In the genomic region with DNA sequence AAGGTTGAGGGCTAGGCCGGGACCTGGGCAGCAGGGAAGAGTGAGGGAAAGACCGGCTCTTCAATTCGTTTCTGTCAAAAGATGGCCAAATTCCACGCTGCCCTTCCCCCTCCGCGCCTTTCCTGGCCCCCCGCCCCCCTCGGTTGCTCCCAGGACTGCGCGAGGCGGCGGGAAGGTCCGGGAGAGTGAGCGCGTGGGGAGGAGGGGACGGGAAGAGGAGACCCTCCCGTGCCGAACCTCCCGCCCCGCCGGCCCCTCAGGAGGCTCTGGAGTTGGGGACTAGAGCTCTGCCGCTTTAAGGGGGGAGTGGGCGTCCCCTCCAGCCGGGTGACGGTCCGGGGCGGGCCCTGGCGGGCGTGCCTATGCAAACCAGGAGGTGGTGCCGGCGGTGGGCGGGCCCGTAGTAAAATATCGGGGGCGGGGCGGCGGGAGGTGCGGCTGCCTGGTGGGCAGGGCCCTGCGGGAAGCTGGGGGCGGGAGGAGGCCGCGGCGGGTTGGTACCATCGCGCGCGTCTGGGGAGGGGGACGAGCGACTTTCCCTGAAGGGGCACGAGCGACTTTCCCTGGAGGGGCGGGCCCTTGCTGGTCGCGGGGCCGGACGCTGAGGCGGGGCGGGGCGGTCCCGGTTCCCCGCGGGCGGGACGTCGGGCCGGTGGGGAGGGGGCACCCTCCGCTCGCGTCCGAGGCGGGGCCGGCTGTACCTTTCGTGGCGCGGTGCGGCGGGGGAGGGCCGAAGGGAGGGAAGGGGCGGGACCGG, we compare ENCODE assay signal across 8 cellular contexts. TPM values are rescaled to one million over a fixed set of nuclear protein-coding genes. Genes with fewer than 3 reads are reported as not detected.
DNase-seq lines count a peak whose midpoint lies in the region; ATAC-seq and TF ChIP-seq lines count a peak whose summit lies in the region.

No MANE protein-coding gene starts in this region.

- no peaks in the 10 kb centered on the region for H3K27me3 ChIP-seq in thoracic aorta (replicated peaks; ENCODE audit: insufficient read depth)

- H3K9me3 Mint-ChIP-seq in activated naive CD8-positive, alpha-beta T cell (ENCODE audit: low read depth) = no peaks in the 10 kb centered on the region
- H3K9me3 Mint-ChIP-seq in osteocyte (ENCODE audit: unreplicated experiment) = no peaks in the 10 kb centered on the region

- peaks cover 35% of the 10 kb centered on the region for H3K4me1 Mint-ChIP-seq in activated naive CD8-positive, alpha-beta T cell (ENCODE audit: low read depth)
- peaks cover 32% of the 10 kb centered on the region for H3K4me1 Mint-ChIP-seq in osteocyte (ENCODE audit: unreplicated experiment)

- H3K36me3 ChIP-seq in thoracic aorta = no peaks in the 10 kb centered on the region

- ATAC-seq in HG02623 (IDR thresholded peaks at IDR 0.05; ENCODE audit: unreplicated experiment) (peak; percentile 72), thoracic aorta (ENCODE audit: insufficient number of reproducible peaks, low FRiP score, low read depth) (peak; percentile 93)

- DNase-seq in GM04504 (ENCODE audit: low read depth) (peak; percentile 81), NCI-H1092 treated with DMSO at 0.1 percent for 48 hours (lab: John Stamatoyannopoulos, UW) (peak; percentile 97), SKM-1 (lab: John Stamatoyannopoulos, UW; ENCODE audit: unreplicated experiment) (peak; percentile 85), head of caudate nucleus (peak; percentile 92 to 99 (median 98)), osteocyte (ENCODE audit: extremely low spot score, unreplicated experiment) (peak; percentile 99), thoracic aorta (ENCODE audit: low spot score) (peak; percentile 93)

- peaks cover 1% of the 10 kb centered on the region for H3K36me3 Mint-ChIP-seq in activated naive CD8-positive, alpha-beta T cell
- H3K36me3 Mint-ChIP-seq in osteocyte (ENCODE audit: unreplicated experiment) = no peaks in the 10 kb centered on the region

- peak overlapping the region; percentile 84 to 87 for H3K27ac ChIP-seq in thoracic aorta

- H3K4me3 ChIP-seq in thoracic aorta = peak overlapping the region; percentile 93

- H3K9me3 ChIP-seq in thoracic aorta = no peaks in the 10 kb centered on the region

- no peak for TF ChIP-seq CTCF in osteocyte (IDR thresholded peaks at IDR 0.05)
- peak; percentile 7 for TF ChIP-seq CTCF in thoracic aorta (IDR thresholded peaks at IDR 0.05)

- peak overlapping the region; percentile 91 for H3K4me3 Mint-ChIP-seq in activated naive CD8-positive, alpha-beta T cell
- peak overlapping the region; percentile 93 for H3K4me3 Mint-ChIP-seq in osteocyte (ENCODE audit: unreplicated experiment)

- H3K4me1 ChIP-seq in thoracic aorta (ENCODE audit: control insufficient read depth in 1 of 2, low read depth in 2 of 2) = peaks cover 12 to 35% of the 10 kb centered on the region in 2 donors

- H3K27ac Mint-ChIP-seq in activated naive CD8-positive, alpha-beta T cell = peak overlapping the region; percentile 88
- H3K27ac Mint-ChIP-seq in osteocyte (ENCODE audit: unreplicated experiment) = peak overlapping the region; percentile 94

- intact Hi-C loops in head of caudate nucleus (cut with DNase I) = loop anchor here (2.0 kb wide), 1 partner anchor 59 kb away; a partner anchor contains a TSS

- no peaks in the 10 kb centered on the region for H3K27me3 Mint-ChIP-seq in activated naive CD8-positive, alpha-beta T cell
- H3K27me3 Mint-ChIP-seq in osteocyte (ENCODE audit: unreplicated experiment) = no peaks in the 10 kb centered on the region

RNA-seq across cellular contexts. Expression of a gene that starts 58.2 kb away (rescaled TPM):
- total RNA-seq in osteocyte = 30.8 and 32.5 TPM in 2 replicates
- 10 to 100 TPM; 11.0 to 18.6 TPM for total RNA-seq in thoracic aorta

Comparison
In these comparisons a context has a peak if more than half of its experiments do, and no peak if none do; other contexts are left out.
1. Peak in every context shown above with its lines: DNase-seq, ATAC-seq, H3K4me3 ChIP-seq and H3K27ac ChIP-seq.